In the genomic region with DNA sequence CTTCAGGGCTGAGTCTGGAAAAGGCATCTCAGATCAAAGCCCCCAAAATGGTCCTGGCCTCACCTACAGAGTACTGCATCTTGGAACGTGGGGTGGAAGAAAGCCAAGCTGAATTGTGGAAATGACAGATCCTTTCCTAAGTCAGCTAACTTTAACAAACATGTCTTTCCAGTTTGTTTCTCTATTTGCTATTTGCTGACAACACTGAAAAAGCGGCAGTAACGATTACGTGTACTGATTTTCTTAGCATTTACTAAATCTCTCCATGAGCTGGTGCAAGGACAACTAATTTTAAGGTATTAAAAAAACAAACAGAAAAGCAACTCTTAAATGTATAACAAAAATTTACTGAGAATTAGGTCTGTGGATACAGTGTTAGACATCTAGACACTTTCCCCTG, we compare ENCODE assay signal across 8 cellular contexts. TPM values are rescaled to one million over a fixed set of nuclear protein-coding genes. Genes with fewer than 3 reads are reported as not detected.
A peak's percentile ranks its signal among the peaks of the same experiment; 100 is the strongest.
DNase-seq lines count a peak whose midpoint lies in the region; ATAC-seq, FAIRE-seq and TF ChIP-seq lines count a peak whose summit lies in the region.

No MANE protein-coding gene starts in this region.

- no peak overlapping the region for H2BK5ac ChIP-seq in mesendoderm (ENCODE audit: low read length)

- no peak for TF ChIP-seq CTCF in cardiac muscle cell (IDR thresholded peaks at IDR 0.05; ENCODE audit: low read depth, low read length)
- TF ChIP-seq CTCF in brain microvascular endothelial cell (IDR thresholded peaks at IDR 0.05; ENCODE audit: low read depth, low read length, missing control alignments): no peak
- TF ChIP-seq CTCF in uterus (IDR thresholded peaks at IDR 0.05): no peak

- DNase-seq in cardiac muscle cell (ENCODE audit: low read depth in 1 of 2, low spot score in 1 of 2): no peak
- no peak for DNase-seq in left cardiac atrium
- no peak for DNase-seq in brain microvascular endothelial cell
- DNase-seq in mesendoderm: no peak
- DNase-seq in uterus: no peak
- DNase-seq in H4 (ENCODE audit: low spot score): no peak
- no peak for DNase-seq in urothelium cell line (ENCODE audit: low spot score)

- H3K4me1 ChIP-seq in cardiac muscle cell (ENCODE audit: low read depth): peaks cover 4% of the 10 kb centered on the region
- no peaks in the 10 kb centered on the region for H3K4me1 ChIP-seq in mesendoderm (ENCODE audit: control insufficient read depth, low read depth, low read length)
- H3K4me1 ChIP-seq in uterus: no peaks in the 10 kb centered on the region

- H4K8ac ChIP-seq in mesendoderm (ENCODE audit: low read depth, low read length): no peak overlapping the region

- ATAC-seq in left cardiac atrium (no peak), GM21447 (IDR thresholded peaks at IDR 0.05; ENCODE audit: unreplicated experiment) (no peak)

- H3K79me2 ChIP-seq in mesendoderm (ENCODE audit: control insufficient read depth, insufficient read depth, low read length): peaks cover 4% of the 10 kb centered on the region

- H3K23ac ChIP-seq in mesendoderm (ENCODE audit: low read length): no peak overlapping the region

- peak overlapping the region; percentile 23 for H3K9ac ChIP-seq in mesendoderm (ENCODE audit: low read length)

- no peak overlapping the region for H3K4me2 ChIP-seq in mesendoderm (ENCODE audit: low read length)

- H3K9me3 ChIP-seq in cardiac muscle cell (ENCODE audit: low read depth) (no peaks in the 10 kb centered on the region), uterus (no peaks in the 10 kb centered on the region)

- H2BK120ac ChIP-seq in mesendoderm (ENCODE audit: low read depth, low read length): no peak overlapping the region

- H3K4me3 ChIP-seq in cardiac muscle cell (peak overlapping the region; percentile 61), brain microvascular endothelial cell (ENCODE audit: low read depth, low read length) (peak overlapping the region; percentile 68), mesendoderm (ENCODE audit: low read length) (no peak overlapping the region), uterus (peak overlapping the region; percentile 52 to 75)

- no CpG with 5 or more reads among the region's 4 CpGs for WGBS in mesendoderm (ENCODE audit: extremely low coverage, insufficient coverage, low lambda C conversion rate)

- intact Hi-C loops in left cardiac atrium (cut with DNase I): no loop called here
- intact Hi-C loops in uterus (cut with DNase I; ENCODE audit: low total_unique reads): no loop called here

- H3K27me3 ChIP-seq in cardiac muscle cell (no peaks in the 10 kb centered on the region), brain microvascular endothelial cell (replicated peaks) (no peaks in the 10 kb centered on the region), mesendoderm (ENCODE audit: insufficient read depth, low read length, poor library complexity) (no peaks in the 10 kb centered on the region), uterus (no peaks in the 10 kb centered on the region)

- no peak for FAIRE-seq in urothelium cell line (lab: Jason Lieb, UNC)

- no peak overlapping the region for H2AK5ac ChIP-seq in mesendoderm (ENCODE audit: low read length)

- H4K5ac ChIP-seq in mesendoderm (ENCODE audit: low read length): no peak overlapping the region

- H3K36me3 ChIP-seq in cardiac muscle cell (no peaks in the 10 kb centered on the region), brain microvascular endothelial cell (replicated peaks) (no peaks in the 10 kb centered on the region), mesendoderm (ENCODE audit: control insufficient read depth, insufficient read depth, low read length) (no peaks in the 10 kb centered on the region), uterus (no peaks in the 10 kb centered on the region)

- no peak overlapping the region for H3K4ac ChIP-seq in mesendoderm (ENCODE audit: low read depth, low read length)

- H3K79me1 ChIP-seq in mesendoderm (ENCODE audit: low read length): peaks cover 8% of the 10 kb centered on the region

- H3K56ac ChIP-seq in mesendoderm (ENCODE audit: low read length): peak overlapping the region; percentile 28

- no peak for TF ChIP-seq POLR2A in uterus (IDR thresholded peaks at IDR 0.05)

- no peak overlapping the region for H2BK15ac ChIP-seq in mesendoderm (replicated peaks; ENCODE audit: low read depth)

- peak overlapping the region; percentile 70 for H3K27ac ChIP-seq in cardiac muscle cell
- H3K27ac ChIP-seq in brain microvascular endothelial cell: no peak overlapping the region
- H3K27ac ChIP-seq in mesendoderm (ENCODE audit: low read depth, low read length): no peak overlapping the region
- peak overlapping the region; percentile 91 to 94 for H3K27ac ChIP-seq in uterus

- no peak overlapping the region for H3K18ac ChIP-seq in mesendoderm (ENCODE audit: low read length)

- in situ Hi-C loops in brain microvascular endothelial cell (cut with HindIII; ENCODE audit: low pct_ligation_motif_present, low sequenced_read_pairs): no loop called here

RNA-seq across cellular contexts. Expression of gene HIBCH, which starts 1.1 kb away (rescaled TPM):
- total RNA-seq in cardiac muscle cell (15.4 and 15.9 TPM in 2 replicates), left cardiac atrium (10 to 100 TPM; 24.7 to 28.0 TPM), uterus (10 to 100 TPM in 3 of 4 donors, 1 to 10 TPM in 1; 9.1 to 53.9 (median 26.9) TPM)
- polyA plus RNA-seq in cardiac muscle cell: 66.7 and 70.0 TPM in 2 replicates
- polyA plus RNA-seq in mesendoderm (2013, experiment 1 of 2): 22.4 TPM
- polyA plus RNA-seq in mesendoderm (2013, experiment 2 of 2): 21.3 TPM
- total RNA-seq in H4 (2014; rRNA removed; shearing (Covaris generic)): 13.2 and 15.4 TPM in 2 replicates

RNA-seq across cellular contexts. Expression of gene INPP1, which starts 24.9 kb away (rescaled TPM):
- total RNA-seq in cardiac muscle cell (1.1 and 2.9 TPM in 2 replicates), left cardiac atrium (10 to 100 TPM; 29.9 to 43.6 TPM), uterus (10 to 100 TPM in 3 of 4 donors, 1 to 10 TPM in 1; 2.1 to 40.2 (median 23.5) TPM)
- polyA plus RNA-seq in cardiac muscle cell: 3.3 and 11.2 TPM in 2 replicates
- polyA plus RNA-seq in mesendoderm (2013, experiment 1 of 2): 2.6 TPM
- polyA plus RNA-seq in mesendoderm (2013, experiment 2 of 2): 2.7 TPM
- total RNA-seq in H4 (2014; rRNA removed; shearing (Covaris generic)): 6.5 and 15.1 TPM in 2 replicates

Comparison
In these comparisons a context has a peak if more than half of its experiments do, and no peak if none do; other contexts are left out.
1. H3K27ac ChIP-seq: peak in cardiac muscle cell (single experiment) and uterus (2 of 2); none in brain microvascular endothelial cell (single experiment) and mesendoderm (single experiment).